8 cellular contexts compared by ENCODE assay signal in the genomic region with DNA sequence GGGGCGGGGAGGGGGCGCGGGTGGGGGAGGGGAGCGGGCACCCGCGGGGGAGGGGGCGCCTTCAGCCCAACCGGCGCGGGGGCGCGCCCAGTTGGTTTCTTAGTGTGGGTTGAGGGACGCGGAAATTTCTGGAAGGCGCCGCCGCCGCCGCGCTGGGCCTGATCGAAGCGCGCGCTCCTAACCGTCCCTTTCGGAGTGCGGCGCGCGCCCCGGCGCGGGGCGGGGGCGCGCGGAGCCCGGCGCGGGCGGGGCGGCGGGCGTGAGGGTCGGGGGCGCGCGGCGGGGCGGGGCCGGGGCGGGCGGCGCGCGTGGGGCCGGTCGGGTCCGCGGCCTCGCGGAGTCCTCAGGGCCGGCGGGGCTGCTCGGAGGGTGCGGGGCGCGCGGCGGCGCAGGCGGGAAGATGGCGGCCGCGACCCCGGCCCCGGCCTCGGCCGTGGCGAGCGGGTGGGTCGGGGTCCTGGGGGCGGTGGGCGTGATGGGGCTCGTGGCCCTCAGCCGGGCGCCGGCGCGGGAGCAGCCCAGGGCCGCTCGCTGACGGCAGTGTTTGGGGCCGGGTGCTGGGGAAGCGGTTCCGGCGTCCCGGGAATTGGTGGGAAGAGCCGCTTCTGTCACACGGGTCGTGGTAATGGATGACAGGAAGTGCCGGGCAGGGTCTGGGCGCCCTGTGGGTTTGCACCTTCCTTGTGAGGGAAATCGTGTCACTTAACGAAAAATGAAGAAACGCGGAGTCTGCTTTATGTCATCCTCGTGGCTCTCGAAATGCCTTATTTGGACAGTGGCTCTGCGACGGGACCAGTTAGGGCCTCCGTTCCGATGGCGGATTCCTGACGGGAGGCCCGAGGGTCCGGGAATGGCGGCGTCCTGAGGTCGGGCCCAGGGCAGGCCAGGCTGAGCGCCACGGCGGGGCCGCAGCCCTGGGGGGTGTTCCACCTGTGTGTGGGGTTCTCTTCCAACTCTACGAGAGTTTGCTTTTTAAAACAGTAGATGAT. TPM values are rescaled to one million over a fixed set of nuclear protein-coding genes. Genes with fewer than 3 reads are reported as not detected.
A peak's percentile ranks its signal among the peaks of the same experiment; 100 is the strongest.
DNase-seq lines count a peak whose midpoint lies in the region; ATAC-seq and TF ChIP-seq lines count a peak whose summit lies in the region.

No MANE protein-coding gene starts in this region.

- H3K9me3 ChIP-seq in colonic mucosa (no peaks in the 10 kb centered on the region), left lung (no peaks in the 10 kb centered on the region)

- H3K27ac ChIP-seq in colonic mucosa: peak overlapping the region; percentile 90
- peak overlapping the region; percentile 96 to 97 for H3K27ac ChIP-seq in left lung

- H3K4me3 Mint-ChIP-seq in activated CD4-positive, alpha-beta T cell treated with anti-CD3 and anti-CD28 coated beads for 36 hours: peak overlapping the region; percentile 85

- H3K27me3 Mint-ChIP-seq in activated CD4-positive, alpha-beta T cell treated with anti-CD3 and anti-CD28 coated beads for 36 hours: no peaks in the 10 kb centered on the region

- H3K9ac ChIP-seq in colonic mucosa (ENCODE audit: low read depth in 2 of 2, low read length in 2 of 2): peak overlapping the region; percentile 62 to 93

- no peaks in the 10 kb centered on the region for H3K36me3 ChIP-seq in colonic mucosa
- H3K36me3 ChIP-seq in left lung: no peaks in the 10 kb centered on the region

- H3K4me1 ChIP-seq in colonic mucosa: peaks cover 4% of the 10 kb centered on the region
- peaks cover 0 to 36% of the 10 kb centered on the region in 2 donors for H3K4me1 ChIP-seq in left lung

- DNase-seq in ACHN (peak; percentile 49), NCI-H2196 treated with DMSO at 0.1 percent for 48 hours (lab: John Stamatoyannopoulos, UW; ENCODE audit: unreplicated experiment) (peak; percentile 62), colonic mucosa (peak; percentile 64), left lung (peak; percentile 74 to 89)
- peak; percentile 80 for DNase-seq in activated CD4-positive, alpha-beta T cell treated with anti-CD3 and anti-CD28 coated beads for 36 hours
- peak; percentile 75 for DNase-seq in stimulated activated CD4-positive, alpha-beta T cell treated with anti-CD3 and anti-CD28 coated beads, Interleukin-4, amount 100 ng/mL, for 1 hour

- peaks cover 22% of the 10 kb centered on the region for H3K36me3 Mint-ChIP-seq in activated CD4-positive, alpha-beta T cell treated with anti-CD3 and anti-CD28 coated beads for 36 hours (ENCODE audit: low read depth)

- H3K4me1 Mint-ChIP-seq in activated CD4-positive, alpha-beta T cell treated with anti-CD3 and anti-CD28 coated beads for 36 hours: peaks cover 30% of the 10 kb centered on the region

- no peaks in the 10 kb centered on the region for H3K9me3 Mint-ChIP-seq in activated CD4-positive, alpha-beta T cell treated with anti-CD3 and anti-CD28 coated beads for 36 hours (ENCODE audit: low read depth)

- TF ChIP-seq CTCF in colonic mucosa (IDR thresholded peaks at IDR 0.05) (no peak), left lung (IDR thresholded peaks at IDR 0.05) (no peak)

- POLR2A ChIA-PET in activated CD4-positive, alpha-beta T cell treated with anti-CD3 and anti-CD28 coated beads for 36 hours (lab: Charles Lee): interaction anchor here (0.7 kb wide), 1 partner anchor 114 kb away, joined by 3 read pairs; no protein-coding TSS in a partner anchor

- peak; percentile 16 for ATAC-seq in HG03060 (IDR thresholded peaks at IDR 0.05; ENCODE audit: low read depth, unreplicated experiment)
- ATAC-seq in activated CD4-positive, alpha-beta T cell treated with anti-CD3 and anti-CD28 coated beads for 36 hours: peak; percentile 5
- peak; percentile 3 for ATAC-seq in left lung

- CTCF ChIA-PET in activated CD4-positive, alpha-beta T cell treated with anti-CD3 and anti-CD28 coated beads for 36 hours (lab: Charles Lee): no interaction called here

- H3K27me3 ChIP-seq in colonic mucosa (no peaks in the 10 kb centered on the region), left lung (no peaks in the 10 kb centered on the region)

- peak; percentile 47 for TF ChIP-seq POLR2A in GM18526 (IDR thresholded peaks at IDR 0.05; ENCODE audit: extremely low read depth, insufficient read length)

- H3K4me3 ChIP-seq in colonic mucosa (peak overlapping the region; percentile 68), left lung (peak overlapping the region; percentile 59 to 67)

- in situ Hi-C loops in ACHN (cut with HindIII; ENCODE audit: low pct_ligation_motif_present, low pct_unique_long_range_greater_than_20kb, low sequenced_read_pairs): no loop called here

- intact Hi-C loops in activated CD4-positive, alpha-beta T cell treated with anti-CD3 and anti-CD28 coated beads for 36 hours (cut with DNase I, micrococcal nuclease): loop anchor here (1.0 to 10.0 kb wide), 14 partner anchors 51 to 1897 kb away; partner anchors contain the start of genes CFAP410 (in 2 of the 2), HSF2BP (in 2 of the 2), NDUFV3 (in 2 of the 2) and RRP1B (in 2 of the 2)
- intact Hi-C loops in colonic mucosa (cut with DNase I): no loop called here
- intact Hi-C loops in left lung (cut with DNase I): no loop called here

- H3K27ac Mint-ChIP-seq in activated CD4-positive, alpha-beta T cell treated with anti-CD3 and anti-CD28 coated beads for 36 hours: peak overlapping the region; percentile 94

RNA-seq across cellular contexts. Expression of gene PKNOX1, which starts 0.8 kb away (rescaled TPM):
- total RNA-seq in activated CD4-positive, alpha-beta T cell treated with anti-CD3 and anti-CD28 coated beads for 36 hours: 10 to 100 TPM; 13.4 to 14.8 TPM
- total RNA-seq in colonic mucosa (10 to 100 TPM; 15.4 to 16.6 TPM), left lung (10 to 100 TPM; 16.8 to 23.2 TPM)

RNA-seq across cellular contexts. Expression of gene ERVH48-1, which starts 49.7 kb away (rescaled TPM):
- 1 to 10 TPM in 1 of 2 experiments, under 1 TPM in 1; 0.91 to 1.4 TPM for total RNA-seq in activated CD4-positive, alpha-beta T cell treated with anti-CD3 and anti-CD28 coated beads for 36 hours
- total RNA-seq in colonic mucosa: not detected
- not detected for total RNA-seq in left lung

Comparison
In these comparisons a context has a peak if more than half of its experiments do, and no peak if none do; other contexts are left out.
1. Peak in every context shown above with its lines: DNase-seq, ATAC-seq, H3K4me3 ChIP-seq and H3K27ac ChIP-seq.
2. intact Hi-C loops: an anchor here in activated CD4-positive, alpha-beta T cell treated with anti-CD3 and anti-CD28 coated beads for 36 hours (1.0 to 10.0 kb wide); none called in colonic mucosa and left lung.